In genomic region chr11:16373768-16374167, GRCh38 we compare ENCODE assay signal across 11 cellular contexts. TPM values are rescaled to one million over a fixed set of nuclear protein-coding genes. Genes with fewer than 3 reads are reported as not detected.
"Had no signal": no experiment of that assay in that cellular context is flagged by ENCODE, and none has a peak within 500 bp of the region (broad histone marks: within the 10 kb centered on the region; RNA-seq: fewer than 3 reads in every experiment).

No MANE protein-coding gene starts in this region.

- H3K9ac ChIP-seq: GM23248 had no signal

- H3K9me3 ChIP-seq: HAP-1 had no signal

- H3K4me1 ChIP-seq: HAP-1 had no signal

- H3K4me3 ChIP-seq: GM23248, GM23338, HAP-1 had no signal

- H3K36me3 ChIP-seq: HAP-1 had no signal

- FAIRE-seq: H1, H54 had no signal

- H3K27ac ChIP-seq: GM23248 had no signal

- H3K4me2 ChIP-seq: GM23338 had no signal

- ATAC-seq: GM23338, HCT116 had no signal

- H2AFZ ChIP-seq: GM23248, GM23338 had no signal

- DNase-seq: GM23248, GOT3, H7, H9, HCEC 1CT, HFFc6 had no signal

RNA-seq across cellular contexts. Expression of gene SOX6, which starts 17.4 kb away (rescaled TPM):
- total RNA-seq: H1, H9 had no signal
